In the genomic region with DNA sequence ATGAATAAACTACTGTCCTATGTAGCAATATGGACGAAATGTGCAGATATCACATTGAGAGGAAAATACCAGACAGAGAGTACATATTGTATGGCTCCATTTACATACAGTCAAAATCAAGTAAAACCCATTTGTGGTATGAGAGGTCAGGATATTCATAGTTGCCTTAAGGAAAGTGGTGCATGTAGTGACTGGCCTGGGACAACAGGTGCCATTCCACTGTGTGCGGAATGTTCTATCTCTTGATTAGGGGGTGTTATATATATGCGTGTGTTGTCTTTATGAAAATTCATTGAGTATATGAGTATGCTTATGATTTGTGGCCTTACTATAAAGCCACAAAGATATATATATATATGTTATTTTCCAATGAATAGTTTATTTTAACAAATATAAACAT, we compare ENCODE assay signal across 26 cellular contexts.
"Had no signal": no experiment of that assay in that cellular context is flagged by ENCODE, and none has a peak within 500 bp of the region (broad histone marks: within the 10 kb centered on the region; RNA-seq: fewer than 3 reads in every experiment).

No MANE protein-coding gene starts in this region.

- H3K27ac ChIP-seq: stomach, suprapubic skin, testis, thoracic aorta, thyroid gland, tibial artery, tibial nerve, transverse colon, upper lobe of left lung, upper lobe of right lung, uterus, vagina had no signal

- H3K27me3 ChIP-seq: stomach, suprapubic skin, testis, thyroid gland, tibial artery, tibial nerve, transverse colon, upper lobe of left lung, upper lobe of right lung, uterus, vagina had no signal

- H3K4me1 ChIP-seq: stomach, suprapubic skin, testis, thyroid gland, tibial artery, tibial nerve, transverse colon, upper lobe of left lung, upper lobe of right lung, uterus, vagina had no signal

- DNase-seq: stimulated activated CD4-positive, alpha-beta T cell treated with anti-CD3 and anti-CD28 coated beads, Interleukin-2, amount 100 ng/mL, for 48 hours; stimulated activated CD4-positive, alpha-beta T cell treated with anti-CD3 and anti-CD28 coated beads, Interleukin-4, amount 100 ng/mL, for 1 hour; stimulated activated CD4-positive, alpha-beta T cell treated with anti-CD3 and anti-CD28 coated beads, Interleukin-4, amount 100 ng/mL, for 24 hours; stimulated activated CD4-positive, alpha-beta T cell treated with anti-CD3 and anti-CD28 coated beads, Interleukin-4, amount 100 ng/mL, for 4 hours; stimulated activated CD8-positive, alpha-beta memory T cell treated with anti-CD3 and anti-CD28 coated beads, Interleukin-4, amount 100 ng/mL, for 48 hours; stimulated activated naive B cell treated with anti-CD40 and anti-IgM and Interleukin-4, amounts not matched to agents 10 μg/mL and 1 μg/mL and 100 μg/mL, for 72 hours; stimulated activated naive CD4-positive, alpha-beta T cell; stimulated activated naive CD4-positive, alpha-beta T cell treated with Interleukin-2 at 50 U/mL for 16 hours; stimulated activated naive CD8-positive, alpha-beta T cell treated with anti-CD3 and anti-CD28 coated beads, Interleukin-15, amount 100 ng/mL, for 72 hours; stimulated activated naive CD8-positive, alpha-beta T cell treated with anti-CD3 and anti-CD28 coated beads, Interleukin-15, Interleukin-2, amounts not matched to agents 100 U/mL and 50 U/mL, for 24 hours; stomach; substantia nigra; testis; thyroid gland; tibial artery; transverse colon; trophoblast cell; upper lobe of left lung; upper lobe of right lung; uterus had no signal

- ATAC-seq: stimulated activated effector memory CD8-positive, alpha-beta T cell treated with anti-CD3 and anti-CD28 coated beads, Interleukin-12 subunit alpha, Interleukin-12 subunit beta, amount 100 ng/mL, for 72 hours; stimulated activated memory B cell treated with anti-CD40 and anti-IgM and Interleukin-4, amounts not matched to agents 10 μg/mL and 1 μg/mL and 100 μg/mL, for 72 hours; stimulated activated naive B cell treated with anti-CD40 and anti-IgM and Interleukin-4, amounts not matched to agents 10 μg/mL and 1 μg/mL and 100 μg/mL, for 72 hours; stimulated activated naive CD8-positive, alpha-beta T cell treated with anti-CD3 and anti-CD28 coated beads, Interleukin-15, amount 100 ng/mL, for 72 hours; stimulated activated naive CD8-positive, alpha-beta T cell treated with anti-CD3 and anti-CD28 coated beads, Interleukin-15, Interleukin-2, amounts not matched to agents 100 U/mL and 50 U/mL, for 24 hours; upper lobe of right lung had no signal

- H3K4me3 ChIP-seq: stomach, suprapubic skin, testis, thoracic aorta, thyroid gland, tibial artery, tibial nerve, transverse colon, upper lobe of left lung, upper lobe of right lung, uterus, vagina had no signal

- H3K36me3 ChIP-seq: stomach, suprapubic skin, thoracic aorta, thyroid gland, tibial artery, tibial nerve, transverse colon, upper lobe of left lung, upper lobe of right lung, uterus, vagina had no signal

- H3K9me3 ChIP-seq: suprapubic skin, testis, thoracic aorta, thyroid gland, tibial artery, upper lobe of left lung, upper lobe of right lung, uterus, vagina had no signal
